In genomic region chr7:1826931-1827330, GRCh38 we compare ENCODE assay signal across 7 cellular contexts.
DNase-seq lines count a peak whose midpoint lies in the region; ATAC-seq, FAIRE-seq and TF ChIP-seq lines count a peak whose summit lies in the region.
"Not testable (repeated sequence)": the region's sequence is repeated elsewhere in the genome, so short reads cannot be mapped to it uniquely, and the experiment has no call there.

No MANE protein-coding gene starts in this region.

- peak; percentile 9 for ATAC-seq in Right ventricle myocardium superior (ENCODE audit: poor library complexity)
- ATAC-seq in natural killer cell treated with Interleukin-12 subunit alpha and Interleukin-12 subunit beta and Interleukin-15 and Interleukin-18, amount 100 ng/mL, for 72 hours; upper lobe of right lung: not testable (repeated sequence)

- not testable (repeated sequence) for H3K36me3 ChIP-seq in H7 (replicated peaks; ENCODE audit: control insufficient read depth, insufficient read depth, low read length); endodermal cell (ENCODE audit: control insufficient read depth, insufficient read depth, low read length); kidney (ENCODE audit: control insufficient read depth in 1 of 2, insufficient read depth in 2 of 2, low read length in 2 of 2); upper lobe of right lung

- 89 to 93% methylated on average over 8 to 20 of the region's 21 CpGs for WGBS in endodermal cell (ENCODE audit: insufficient coverage in 1 of 2, insufficient read length in 1 of 2), 2 experiments

- CTCF ChIA-PET in activated naive CD4-positive, alpha-beta T cell treated with anti-CD3 and anti-CD28 coated beads, Interleukin-2, amount 10 ng/mL, durations not matched to agents 7 days and 5 days (lab: Charles Lee): not testable (repeated sequence)

- not testable (repeated sequence) for H3K27ac Mint-ChIP-seq in activated naive CD4-positive, alpha-beta T cell treated with anti-CD3 and anti-CD28 coated beads, Interleukin-2, amount 10 ng/mL, durations not matched to agents 7 days and 5 days; endodermal cell; natural killer cell treated with Interleukin-12 subunit alpha and Interleukin-12 subunit beta and Interleukin-15 and Interleukin-18, amount 100 ng/mL, for 72 hours

- H3K9ac ChIP-seq in endodermal cell (ENCODE audit: extremely low read depth, low read length, poor library complexity, severe bottlenecking); kidney (ENCODE audit: low read length in 2 of 2): not testable (repeated sequence)

- not testable (repeated sequence) for H3K9me3 ChIP-seq in endodermal cell (ENCODE audit: control insufficient read depth, low read length); kidney (ENCODE audit: control insufficient read depth in 1 of 2, low read length in 2 of 2); upper lobe of right lung

- H3K36me3 Mint-ChIP-seq in activated naive CD4-positive, alpha-beta T cell treated with anti-CD3 and anti-CD28 coated beads, Interleukin-2, amount 10 ng/mL, durations not matched to agents 7 days and 5 days: peaks cover 13% of the 10 kb centered on the region
- H3K36me3 Mint-ChIP-seq in endodermal cell (ENCODE audit: low read depth): peaks cover 17% of the 10 kb centered on the region
- H3K36me3 Mint-ChIP-seq in natural killer cell treated with Interleukin-12 subunit alpha and Interleukin-12 subunit beta and Interleukin-15 and Interleukin-18, amount 100 ng/mL, for 72 hours: peaks cover 14% of the 10 kb centered on the region

- H3K27ac ChIP-seq in endodermal cell (ENCODE audit: low read depth, low read length); kidney (ENCODE audit: low read depth in 2 of 2, low read length in 2 of 2); upper lobe of right lung: not testable (repeated sequence)

- not testable (repeated sequence) for H3K4me1 ChIP-seq in endodermal cell (ENCODE audit: control insufficient read depth, insufficient read depth, low read length); kidney (ENCODE audit: control insufficient read depth in 1 of 2, insufficient read depth in 1 of 2, low read depth in 1 of 2, low read length in 2 of 2); upper lobe of right lung

- peaks cover 12% of the 10 kb centered on the region for H3K4me1 Mint-ChIP-seq in activated naive CD4-positive, alpha-beta T cell treated with anti-CD3 and anti-CD28 coated beads, Interleukin-2, amount 10 ng/mL, durations not matched to agents 7 days and 5 days
- H3K4me1 Mint-ChIP-seq in endodermal cell; natural killer cell treated with Interleukin-12 subunit alpha and Interleukin-12 subunit beta and Interleukin-15 and Interleukin-18, amount 100 ng/mL, for 72 hours (ENCODE audit: low read depth in 2 of 2): not testable (repeated sequence)

- not testable (repeated sequence) for H3K4me3 ChIP-seq in H7 (ENCODE audit: insufficient read depth, low read depth, low read length); endodermal cell (ENCODE audit: low read length); kidney (ENCODE audit: low read length in 2 of 2); upper lobe of right lung

- DNase-seq in H7 (peak; percentile 37), endodermal cell (peak; percentile 22), kidney (peak; percentile 15), upper lobe of right lung (peak; percentile 34)
- peak; percentile 7 for DNase-seq in activated naive CD4-positive, alpha-beta T cell treated with anti-CD3 and anti-CD28 coated beads, Interleukin-2, amount 10 ng/mL, durations not matched to agents 7 days and 5 days
- not testable (repeated sequence) for DNase-seq in Right ventricle myocardium superior
- peak; percentile 45 for DNase-seq in natural killer cell treated with Interleukin-12 subunit alpha and Interleukin-12 subunit beta and Interleukin-15 and Interleukin-18, amount 100 ng/mL, for 72 hours (ENCODE audit: low spot score)

- peaks cover 17% of the 10 kb centered on the region for H3K9me3 Mint-ChIP-seq in activated naive CD4-positive, alpha-beta T cell treated with anti-CD3 and anti-CD28 coated beads, Interleukin-2, amount 10 ng/mL, durations not matched to agents 7 days and 5 days
- H3K9me3 Mint-ChIP-seq in endodermal cell: peaks cover 26% of the 10 kb centered on the region
- not testable (repeated sequence) for H3K9me3 Mint-ChIP-seq in natural killer cell treated with Interleukin-12 subunit alpha and Interleukin-12 subunit beta and Interleukin-15 and Interleukin-18, amount 100 ng/mL, for 72 hours

- H3K27me3 ChIP-seq in H7 (ENCODE audit: control insufficient read depth, insufficient read depth, low read length); endodermal cell (ENCODE audit: control insufficient read depth, insufficient read depth, low read length, poor library complexity, severe bottlenecking); upper lobe of right lung: not testable (repeated sequence)

- H3K27me3 Mint-ChIP-seq in activated naive CD4-positive, alpha-beta T cell treated with anti-CD3 and anti-CD28 coated beads, Interleukin-2, amount 10 ng/mL, durations not matched to agents 7 days and 5 days; endodermal cell (ENCODE audit: insufficient read depth); natural killer cell treated with Interleukin-12 subunit alpha and Interleukin-12 subunit beta and Interleukin-15 and Interleukin-18, amount 100 ng/mL, for 72 hours: not testable (repeated sequence)

- intact Hi-C loops in Right ventricle myocardium superior (cut with DNase I); kidney (cut with DNase I); upper lobe of right lung (cut with DNase I): not testable (repeated sequence)

- not testable (repeated sequence) for H3K4me3 Mint-ChIP-seq in activated naive CD4-positive, alpha-beta T cell treated with anti-CD3 and anti-CD28 coated beads, Interleukin-2, amount 10 ng/mL, durations not matched to agents 7 days and 5 days; endodermal cell; natural killer cell treated with Interleukin-12 subunit alpha and Interleukin-12 subunit beta and Interleukin-15 and Interleukin-18, amount 100 ng/mL, for 72 hours

- not testable (repeated sequence) for FAIRE-seq in kidney (lab: Jason Lieb, UNC)

- not testable (repeated sequence) for TF ChIP-seq CTCF in endodermal cell (conservative IDR thresholded peaks at IDR 0.05); kidney (IDR thresholded peaks at IDR 0.05; ENCODE audit: borderline replicate concordance, extremely low read depth, insufficient read depth); upper lobe of right lung (IDR thresholded peaks at IDR 0.05)
